Comparison of ENCODE assay signal across 8 cellular contexts in genomic region chr12:124904306-124905098, GRCh38. TPM values are rescaled to one million over a fixed set of nuclear protein-coding genes. Genes with fewer than 3 reads are reported as not detected.
DNase-seq lines count a peak whose midpoint lies in the region; ATAC-seq and TF ChIP-seq lines count a peak whose summit lies in the region.

No MANE protein-coding gene starts in this region.

- H3K4me1 ChIP-seq in SJSA1 (replicated peaks) = peaks cover 20% of the 10 kb centered on the region
- H3K4me1 ChIP-seq in esophagus muscularis mucosa = peaks cover 17 to 47% (median 37%) of the 10 kb centered on the region in 4 donors
- peaks cover 8 to 11% of the 10 kb centered on the region in 2 donors for H3K4me1 ChIP-seq in muscle layer of duodenum (ENCODE audit: control insufficient read depth in 1 of 2, insufficient read depth in 2 of 2, low read length in 2 of 2)

- TF ChIP-seq POLR2A in esophagus muscularis mucosa (IDR thresholded peaks at IDR 0.05; ENCODE audit: low read depth) = no peak

- TF ChIP-seq CTCF in esophagus muscularis mucosa (IDR thresholded peaks at IDR 0.05) = no peak

- no peak for ATAC-seq in GM21381 (IDR thresholded peaks at IDR 0.05; ENCODE audit: unreplicated experiment)

- no peak overlapping the region for H3K4me3 ChIP-seq in SJSA1
- H3K4me3 ChIP-seq in esophagus muscularis mucosa = peak overlapping the region in 3 of 4 donors; percentile 5 to 25 (median 10)
- H3K4me3 ChIP-seq in muscle layer of duodenum (ENCODE audit: low read depth in 1 of 2, low read length in 2 of 2) = no peak overlapping the region

- DNase-seq in H4 (ENCODE audit: low spot score) = peak; percentile 92
- peak; percentile 73 to 89 for DNase-seq in SJSA1 (ENCODE audit: low read depth in 1 of 2, low spot score in 2 of 2)
- peak; percentile 96 for DNase-seq in esophagus muscularis mucosa (ENCODE audit: extremely low spot score)
- no peak for DNase-seq in NCI-H1436 (lab: John Stamatoyannopoulos, UW)
- DNase-seq in HuH-7 (ENCODE audit: low spot score) = no peak
- DNase-seq in SKM-1 (lab: John Stamatoyannopoulos, UW; ENCODE audit: unreplicated experiment) = no peak

- H3K9me3 ChIP-seq in SJSA1 (replicated peaks) (no peaks in the 10 kb centered on the region), esophagus muscularis mucosa (no peaks in the 10 kb centered on the region), muscle layer of duodenum (ENCODE audit: control insufficient read depth in 1 of 2, low read length in 2 of 2) (no peaks in the 10 kb centered on the region)

- peak; percentile 3 for TF ChIP-seq EP300 in esophagus muscularis mucosa (IDR thresholded peaks at IDR 0.05)

- H3K27ac ChIP-seq in SJSA1 (peak overlapping the region; percentile 33; the same call in 1 of the 2 replicates), esophagus muscularis mucosa (replicated peaks in 1 of 4) (peak overlapping the region; percentile 67 to 83 (median 72)), muscle layer of duodenum (ENCODE audit: low read length) (peak overlapping the region; percentile 76)

- 25% methylated on average over 14 of the region's 15 CpGs for WGBS in esophagus muscularis mucosa

- H3K27me3 ChIP-seq in SJSA1 (replicated peaks) (no peaks in the 10 kb centered on the region), esophagus muscularis mucosa (no peaks in the 10 kb centered on the region), muscle layer of duodenum (ENCODE audit: low read depth, low read length) (no peaks in the 10 kb centered on the region)

- no peaks in the 10 kb centered on the region for H3K36me3 ChIP-seq in SJSA1
- no peaks in the 10 kb centered on the region for H3K36me3 ChIP-seq in esophagus muscularis mucosa
- H3K36me3 ChIP-seq in muscle layer of duodenum (ENCODE audit: control insufficient read depth in 1 of 2, insufficient read depth in 2 of 2, low read length in 2 of 2) = no peaks in the 10 kb centered on the region

- intact Hi-C loops in esophagus muscularis mucosa (cut with DNase I) = loop anchor here (5.0 kb wide), 1 partner anchor 867 kb away; no protein-coding TSS in a partner anchor

RNA-seq across cellular contexts. Expression of gene UBC, which starts 9.9 kb away (rescaled TPM):
- 1,269 and 1,552 TPM in 2 replicates for total RNA-seq in H4 (2014; rRNA removed; shearing (Covaris generic))
- 966 and 1,026 TPM in 2 replicates for total RNA-seq in SJSA1 (2014; rRNA removed; shearing (Covaris generic))
- 1,000 to 10,000 TPM; 1,267 to 2,383 (median 1,576) TPM for total RNA-seq in esophagus muscularis mucosa

RNA-seq across cellular contexts. Expression of gene SCARB1, which starts 40.8 kb away (rescaled TPM):
- total RNA-seq in H4 (2014; rRNA removed; shearing (Covaris generic)) = 19.5 and 26.8 TPM in 2 replicates
- total RNA-seq in SJSA1 (2014; rRNA removed; shearing (Covaris generic)) = 12.4 and 15.7 TPM in 2 replicates
- 10 to 100 TPM in 2 of 4 donors, 1 to 10 TPM in 2; 8.3 to 24.1 (median 13.0) TPM for total RNA-seq in esophagus muscularis mucosa

Comparison
In these comparisons a context has a peak if more than half of its experiments do, and no peak if none do; other contexts are left out.
1. DNase-seq: peak in H4 (single experiment), SJSA1 (2 of 2) and esophagus muscularis mucosa (single experiment); none in NCI-H1436 (single experiment), HuH-7 (single experiment) and SKM-1 (single experiment).
2. H3K4me3 ChIP-seq: peak in esophagus muscularis mucosa (3 of 4); none in SJSA1 (single experiment) and muscle layer of duodenum (0 of 2).
3. Peak in every context shown above with its lines, with median percentiles within 50 percentile points of each other: H3K27ac ChIP-seq.